Comparison of ENCODE assay signal across 1 cellular context in genomic region chr17:60754057-60754604, GRCh38.
TF ChIP-seq lines count a peak whose summit lies in the region.

No MANE protein-coding gene starts in this region.

TF ChIP-seq in K562, 482 proteins besides CTCF, POLR2A, EP300 and RAD21 (continued from another document):
- TF ChIP-seq YY1 (IDR thresholded peaks at IDR 0.05; ENCODE audit: borderline replicate concordance in 1 of 3, control insufficient read depth in 1 of 3, extremely low read depth in 1 of 3, insufficient read depth in 3 of 3, insufficient read length in 1 of 3, insufficient replicate concordance in 2 of 3, low read depth in 1 of 3, low read length in 2 of 3) (no peak), NR2C2 (CRISPR knock-in tag; IDR thresholded peaks at IDR 0.05) (no peak), NR2C2 (tag; IDR thresholded peaks at IDR 0.05) (no peak), SRSF1 (IDR thresholded peaks at IDR 0.05; ENCODE audit: low read depth, low read length) (no peak), CEBPB (tag; IDR thresholded peaks at IDR 0.05) (peak; percentile 67), ZNF518B (CRISPR knock-in tag; IDR thresholded peaks at IDR 0.05) (no peak), FOXA3 (CRISPR knock-in tag; conservative IDR thresholded peaks at IDR 0.05 in 1 of 2, IDR thresholded peaks at IDR 0.05 in 1 of 2) (no peak), ARID2 (IDR thresholded peaks at IDR 0.05) (no peak), ATF3 (IDR thresholded peaks at IDR 0.05) (peak; percentile 65), ATF3 (CRISPR knock-in tag; conservative IDR thresholded peaks at IDR 0.05) (no peak), NCOA6 (IDR thresholded peaks at IDR 0.05) (no peak), JUND (IDR thresholded peaks at IDR 0.05; ENCODE audit: borderline replicate concordance, low read depth, low read length) (no peak), JUND (tag; IDR thresholded peaks at IDR 0.05; ENCODE audit: borderline replicate concordance, low read depth, low read length) (no peak)
- TF ChIP-seq, protein P1, sequence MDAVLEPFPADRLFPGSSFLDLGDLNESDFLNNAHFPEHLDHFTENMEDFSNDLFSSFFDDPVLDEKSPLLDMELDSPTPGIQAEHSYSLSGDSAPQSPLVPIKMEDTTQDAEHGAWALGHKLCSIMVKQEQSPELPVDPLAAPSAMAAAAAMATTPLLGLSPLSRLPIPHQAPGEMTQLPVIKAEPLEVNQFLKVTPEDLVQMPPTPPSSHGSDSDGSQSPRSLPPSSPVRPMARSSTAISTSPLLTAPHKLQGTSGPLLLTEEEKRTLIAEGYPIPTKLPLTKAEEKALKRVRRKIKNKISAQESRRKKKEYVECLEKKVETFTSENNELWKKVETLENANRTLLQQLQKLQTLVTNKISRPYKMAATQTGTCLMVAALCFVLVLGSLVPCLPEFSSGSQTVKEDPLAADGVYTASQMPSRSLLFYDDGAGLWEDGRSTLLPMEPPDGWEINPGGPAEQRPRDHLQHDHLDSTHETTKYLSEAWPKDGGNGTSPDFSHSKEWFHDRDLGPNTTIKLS (IDR thresholded peaks at IDR 0.05; ENCODE audit: borderline replicate concordance, low read depth) = no peak
- TF ChIP-seq, protein P2, sequence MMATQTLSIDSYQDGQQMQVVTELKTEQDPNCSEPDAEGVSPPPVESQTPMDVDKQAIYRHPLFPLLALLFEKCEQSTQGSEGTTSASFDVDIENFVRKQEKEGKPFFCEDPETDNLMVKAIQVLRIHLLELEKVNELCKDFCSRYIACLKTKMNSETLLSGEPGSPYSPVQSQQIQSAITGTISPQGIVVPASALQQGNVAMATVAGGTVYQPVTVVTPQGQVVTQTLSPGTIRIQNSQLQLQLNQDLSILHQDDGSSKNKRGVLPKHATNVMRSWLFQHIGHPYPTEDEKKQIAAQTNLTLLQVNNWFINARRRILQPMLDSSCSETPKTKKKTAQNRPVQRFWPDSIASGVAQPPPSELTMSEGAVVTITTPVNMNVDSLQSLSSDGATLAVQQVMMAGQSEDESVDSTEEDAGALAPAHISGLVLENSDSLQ (IDR thresholded peaks at IDR 0.05) = no peak
